ENCODE assay signal across 1 cellular context in the genomic region with DNA sequence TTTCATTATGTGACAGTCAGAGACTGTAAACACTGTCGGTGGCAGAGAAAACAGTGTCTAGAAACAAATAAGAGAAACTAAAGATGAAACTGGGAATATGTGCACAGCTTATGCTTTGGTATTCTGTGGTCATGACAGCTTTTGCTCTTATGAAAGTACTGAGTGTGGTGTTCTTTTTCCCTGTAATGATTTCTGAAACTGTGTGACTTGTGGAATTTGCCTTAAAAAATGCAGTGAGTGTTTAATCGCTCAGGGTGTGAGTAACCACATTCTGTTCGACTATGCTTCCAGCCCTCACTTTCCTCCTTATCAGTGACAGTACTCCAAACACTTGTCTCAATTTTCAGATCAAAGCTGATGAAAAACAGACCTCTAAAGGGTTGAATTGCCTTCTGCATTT.
A peak's percentile ranks its signal among the peaks of the same experiment; 100 is the strongest.
TF ChIP-seq lines count a peak whose summit lies in the region.

No MANE protein-coding gene starts in this region.

TF ChIP-seq in K562, 482 proteins besides CTCF, POLR2A, EP300 and RAD21 (continued from another document):
- TF ChIP-seq RFX5 (IDR thresholded peaks at IDR 0.05; ENCODE audit: low read depth, low read length) (no peak), FUS (optimal IDR thresholded peaks at IDR 0.05; ENCODE audit: low read depth, low read length) (no peak), TCF3 (CRISPR knock-in tag; IDR thresholded peaks at IDR 0.05) (peak; percentile 30; the same call in 1 of the 2 replicates), DPF2 (IDR thresholded peaks at IDR 0.05) (peak; percentile 54; the same call in 1 of the 2 replicates), CCNT2 (IDR thresholded peaks at IDR 0.05; ENCODE audit: borderline replicate concordance, extremely low read depth, insufficient read length, low read depth, low read length) (peak; percentile 20), SMARCE1 (IDR thresholded peaks at IDR 0.05) (0 out of 2 replicates have a peak, but pooled peaks have one; percentile 17), JUNB (CRISPR knock-in tag; conservative IDR thresholded peaks at IDR 0.05) (no peak), KAT8 (IDR thresholded peaks at IDR 0.05; ENCODE audit: low read depth) (no peak), KLF13 (tag; IDR thresholded peaks at IDR 0.05; ENCODE audit: borderline replicate concordance, low read depth) (no peak), RREB1 (CRISPR knock-in tag; IDR thresholded peaks at IDR 0.05) (no peak), AFF4 (CRISPR knock-in tag; IDR thresholded peaks at IDR 0.05) (no peak), MEIS2 (IDR thresholded peaks at IDR 0.05; ENCODE audit: partially characterized antibody) (peak; percentile 77), FOXP1 (CRISPR knock-in tag; IDR thresholded peaks at IDR 0.05) (no peak), SMARCA4 (IDR thresholded peaks at IDR 0.05) (peak; percentile 49), HSF4 (CRISPR knock-in tag; IDR thresholded peaks at IDR 0.05; ENCODE audit: borderline replicate concordance) (no peak), HNRNPK (IDR thresholded peaks at IDR 0.05; ENCODE audit: low read depth, low read length, poor library complexity, severe bottlenecking) (no peak), L3MBTL2 (IDR thresholded peaks at IDR 0.05) (no peak)
